ENCODE assay signal across 20 cellular contexts in genomic region chr2:84271987-84272386, GRCh38.
DNase-seq lines count a peak whose midpoint lies in the region; ATAC-seq, FAIRE-seq and TF ChIP-seq lines count a peak whose summit lies in the region.
"Had no signal": no experiment of that assay in that cellular context is flagged by ENCODE, and none has a peak within 500 bp of the region (broad histone marks: within the 10 kb centered on the region; RNA-seq: fewer than 3 reads in every experiment).

No MANE protein-coding gene starts in this region.

- H3K4me2 ChIP-seq in HepG2 (ENCODE audit: low read depth, low read length) = no peak overlapping the region
- H3K4me2 ChIP-seq: A549; BLaER1 treated with 17β-estradiol and CSF1 and Interleukin-3, amounts not matched to agents 10 nM and 100 nM had no signal

- H2AFZ ChIP-seq in HepG2 (ENCODE audit: low read length) = no peak overlapping the region

- no peak for FAIRE-seq in HepG2 (lab: Jason Lieb, UNC)
- FAIRE-seq: A549, D721Med, G401.6, GM12891, GM19239 had no signal

- in situ Hi-C loops in HepG2 (cut with HindIII; ENCODE audit: extremely low pct_ligation_motif_present, low pct_unique_long_range_greater_than_20kb) = no loop called here

- TF ChIP-seq CTCF in HepG2 (CRISPR knock-in tag; IDR thresholded peaks at IDR 0.05) = no peak
- no peak for TF ChIP-seq CTCF in right lobe of liver (IDR thresholded peaks at IDR 0.05)
- no peak for TF ChIP-seq CTCF in mucosa of descending colon (IDR thresholded peaks at IDR 0.05)
- TF ChIP-seq CTCF in sigmoid colon (IDR thresholded peaks at IDR 0.05) = no peak

- intact Hi-C loops in HepG2 (cut with micrococcal nuclease; ENCODE audit: unreplicated experiment) = no loop called here
- intact Hi-C loops in right lobe of liver (cut with DNase I) = no loop called here
- intact Hi-C loops in mucosa of descending colon (cut with DNase I, micrococcal nuclease) = no loop called here
- intact Hi-C loops in sigmoid colon (cut with DNase I) = no loop called here

- no peak overlapping the region for H3K9ac ChIP-seq in HepG2 (ENCODE audit: insufficient read depth, low read depth, low read length)
- H3K9ac ChIP-seq: BLaER1 treated with 17β-estradiol and CSF1 and Interleukin-3, amounts not matched to agents 10 nM and 100 nM had no signal

- no peak overlapping the region for H3K27ac ChIP-seq in HepG2 (ENCODE audit: extremely low read length, insufficient read depth, low read length)
- no peak overlapping the region for H3K27ac ChIP-seq in right lobe of liver
- H3K27ac ChIP-seq in sigmoid colon = no peak overlapping the region
- H3K27ac ChIP-seq: 22Rv1; A549; BLaER1 treated with 17β-estradiol and CSF1 and Interleukin-3, amounts not matched to agents 10 nM and 100 nM; C4-2B had no signal

- no peak for TF ChIP-seq EP300 in HepG2 (IDR thresholded peaks at IDR 0.05; ENCODE audit: low read depth in 2 of 2, low read length in 2 of 2)
- TF ChIP-seq EP300 in HepG2 (CRISPR knock-in tag; IDR thresholded peaks at IDR 0.05; ENCODE audit: borderline replicate concordance) = no peak
- TF ChIP-seq EP300 in sigmoid colon (IDR thresholded peaks at IDR 0.05) = no peak

- no peak overlapping the region for H3K4me3 ChIP-seq in HepG2 (replicated peaks in 1 of 3; ENCODE audit: insufficient read depth in 1 of 3, low read depth in 2 of 3, low read length in 3 of 3)
- no peak overlapping the region for H3K4me3 ChIP-seq in right lobe of liver
- H3K4me3 ChIP-seq in mucosa of descending colon = no peak overlapping the region
- no peak overlapping the region for H3K4me3 ChIP-seq in sigmoid colon
- H3K4me3 ChIP-seq: A549; BLaER1 treated with 17β-estradiol and CSF1 and Interleukin-3, amounts not matched to agents 10 nM and 100 nM had no signal

- CTCF ChIA-PET in HepG2 (lab: Yijun Ruan, JAX; ENCODE audit: low intra/inter-chr PET ratio, low total read pairs) = no interaction called here

- no peaks in the 10 kb centered on the region for H3K79me2 ChIP-seq in HepG2 (ENCODE audit: insufficient read depth, low read length)

- H3K27me3 ChIP-seq in HepG2 (ENCODE audit: control insufficient read depth in 1 of 2, insufficient read depth in 2 of 2, low read length in 2 of 2) = no peaks in the 10 kb centered on the region
- no peaks in the 10 kb centered on the region for H3K27me3 ChIP-seq in right lobe of liver
- H3K27me3 ChIP-seq in sigmoid colon = no peaks in the 10 kb centered on the region
- H3K27me3 ChIP-seq: BLaER1 treated with 17β-estradiol and CSF1 and Interleukin-3, amounts not matched to agents 10 nM and 100 nM had no signal

- TF ChIP-seq POLR2A in HepG2 (IDR thresholded peaks at IDR 0.05; ENCODE audit: insufficient read depth in 1 of 2, low read depth in 2 of 2, low read length in 2 of 2) (no peak), right lobe of liver (IDR thresholded peaks at IDR 0.05) (no peak), sigmoid colon (IDR thresholded peaks at IDR 0.05) (no peak)

- POLR2A ChIA-PET in HepG2 (lab: Yijun Ruan, JAX) = no interaction called here

- H3K9me3 ChIP-seq in HepG2 (ENCODE audit: low read length) = no peaks in the 10 kb centered on the region
- no peaks in the 10 kb centered on the region for H3K9me3 ChIP-seq in right lobe of liver
- H3K9me3 ChIP-seq in mucosa of descending colon = no peaks in the 10 kb centered on the region
- H3K9me3 ChIP-seq in sigmoid colon = no peaks in the 10 kb centered on the region
- H3K9me3 ChIP-seq: A549, Caco-2 had no signal

- H3K4me1 ChIP-seq in HepG2 (ENCODE audit: insufficient read depth, low read length) = peaks cover 10% of the 10 kb centered on the region
- no peaks in the 10 kb centered on the region for H3K4me1 ChIP-seq in right lobe of liver
- no peaks in the 10 kb centered on the region for H3K4me1 ChIP-seq in mucosa of descending colon (ENCODE audit: low read depth)
- no peaks in the 10 kb centered on the region for H3K4me1 ChIP-seq in sigmoid colon
- H3K4me1 ChIP-seq: A549, Caco-2 had no signal

- DNase-seq in HepG2 (ENCODE audit: low spot score) = no peak
- no peak for DNase-seq in right lobe of liver
- DNase-seq in mucosa of descending colon = no peak
- no peak for DNase-seq in sigmoid colon
- no peak for DNase-seq in NCI-H526 (lab: John Stamatoyannopoulos, UW)
- DNase-seq: AML-193; Caco-2; Calu3; CD4-positive, alpha-beta T cell; CD8-positive, alpha-beta T cell; DMS79 treated with DMSO at 0.1 percent for 48 hours; GF-D8 had no signal

- ATAC-seq in HepG2 = no peak
- no peak for ATAC-seq in right lobe of liver
- ATAC-seq in mucosa of descending colon = peak; percentile 54
- ATAC-seq: A549; CD8-positive, alpha-beta T cell had no signal

- H3K36me3 ChIP-seq in HepG2 (replicated peaks in 1 of 2; ENCODE audit: control insufficient read depth in 1 of 2, insufficient read depth in 2 of 2, low read length in 2 of 2) (no peaks in the 10 kb centered on the region), right lobe of liver (no peaks in the 10 kb centered on the region), mucosa of descending colon (ENCODE audit: low read depth) (no peaks in the 10 kb centered on the region), sigmoid colon (no peaks in the 10 kb centered on the region)
- H3K36me3 ChIP-seq: BLaER1 treated with 17β-estradiol and CSF1 and Interleukin-3, amounts not matched to agents 10 nM and 100 nM had no signal

- 64% methylated on average over 3 of the region's 3 CpGs for WGBS in HepG2 (ENCODE audit: low lambda C conversion rate)
- WGBS in right lobe of liver (ENCODE audit: insufficient coverage, low coverage, low lambda C conversion rate, missing lambda C conversion rate) = 50% methylated on average over 3 of the region's 3 CpGs
- WGBS in sigmoid colon, 2 donors = 54 to 65% methylated on average over 3 of the region's 3 CpGs

- H4K20me1 ChIP-seq in HepG2 (ENCODE audit: insufficient read depth, low read length) = no peaks in the 10 kb centered on the region
- H4K20me1 ChIP-seq: BLaER1 treated with 17β-estradiol and CSF1 and Interleukin-3, amounts not matched to agents 10 nM and 100 nM had no signal

- BruUV-seq in HepG2 (replicated peaks; lab: Mats Ljungman, UMichigan) = no TSS peak

- TF ChIP-seq RAD21 in HepG2 (CRISPR knock-in tag; IDR thresholded peaks at IDR 0.05) = no peak

TF ChIP-seq in HepG2, 621 proteins besides CTCF, POLR2A, EP300 and RAD21:
- 0 out of 2 replicates have a peak, but pooled peaks have one; percentile 13 for TF ChIP-seq HNF4G (IDR thresholded peaks at IDR 0.05; ENCODE audit: borderline replicate concordance, low read depth, low read length)
- TF ChIP-seq HNF4G (CRISPR knock-in tag; IDR thresholded peaks at IDR 0.05; ENCODE audit: borderline replicate concordance, low read depth) = no peak
- TF ChIP-seq ZFP36L1 (CRISPR knock-in tag; IDR thresholded peaks at IDR 0.05) = no peak
- no peak for TF ChIP-seq ZNF564 (CRISPR knock-in tag; IDR thresholded peaks at IDR 0.05)
- TF ChIP-seq TEAD2 (CRISPR knock-in tag; IDR thresholded peaks at IDR 0.05) = no peak
- TF ChIP-seq ZNF652 (CRISPR knock-in tag; IDR thresholded peaks at IDR 0.05; ENCODE audit: borderline replicate concordance, low read depth) = peak; percentile 56; the same call in 1 of the 2 replicates
- TF ChIP-seq HNF4A (CRISPR knock-in tag; IDR thresholded peaks at IDR 0.05) = peak; percentile 29; the same call in 1 of the 2 replicates
